In the genomic region with DNA sequence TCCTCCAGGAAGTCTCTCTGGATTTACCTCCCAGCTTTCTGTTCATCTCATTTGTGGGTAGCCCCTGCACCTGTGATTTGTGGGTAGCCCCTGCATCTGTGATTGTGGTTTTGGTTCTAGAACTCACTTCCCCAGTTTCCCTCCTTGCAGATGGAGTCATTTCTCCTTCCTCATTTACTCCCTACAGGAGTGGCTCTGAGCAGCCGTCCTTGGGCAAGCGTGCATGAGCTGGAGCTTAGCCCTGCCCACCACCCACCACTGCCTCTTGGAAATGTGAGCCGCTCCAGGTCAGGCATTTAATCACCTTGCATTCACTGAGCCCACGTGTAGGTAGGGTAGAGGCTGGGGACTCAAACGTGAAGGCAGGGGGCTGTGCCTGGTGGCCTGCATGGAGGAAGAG, we compare ENCODE assay signal across 1 cellular context.
TF ChIP-seq lines count a peak whose summit lies in the region.

No MANE protein-coding gene starts in this region.

TF ChIP-seq in SK-N-SH treated with all-trans-retinoic acid at 6 μM for 48 hours, 23 proteins besides CTCF, POLR2A, EP300 and RAD21 (continued from another document):
- TF ChIP-seq, protein P1, sequence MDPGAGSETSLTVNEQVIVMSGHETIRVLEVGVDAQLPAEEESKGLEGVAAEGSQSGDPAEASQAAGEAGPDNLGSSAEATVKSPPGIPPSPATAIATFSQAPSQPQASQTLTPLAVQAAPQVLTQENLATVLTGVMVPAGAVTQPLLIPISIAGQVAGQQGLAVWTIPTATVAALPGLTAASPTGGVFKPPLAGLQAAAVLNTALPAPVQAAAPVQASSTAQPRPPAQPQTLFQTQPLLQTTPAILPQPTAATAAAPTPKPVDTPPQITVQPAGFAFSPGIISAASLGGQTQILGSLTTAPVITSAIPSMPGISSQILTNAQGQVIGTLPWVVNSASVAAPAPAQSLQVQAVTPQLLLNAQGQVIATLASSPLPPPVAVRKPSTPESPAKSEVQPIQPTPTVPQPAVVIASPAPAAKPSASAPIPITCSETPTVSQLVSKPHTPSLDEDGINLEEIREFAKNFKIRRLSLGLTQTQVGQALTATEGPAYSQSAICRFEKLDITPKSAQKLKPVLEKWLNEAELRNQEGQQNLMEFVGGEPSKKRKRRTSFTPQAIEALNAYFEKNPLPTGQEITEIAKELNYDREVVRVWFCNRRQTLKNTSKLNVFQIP (CRISPR knock-in tag; IDR thresholded peaks at IDR 0.05; ENCODE audit: borderline replicate concordance, low read depth) = no peak
TF ChIP-seq in SK-N-SH treated with all-trans-retinoic acid at 6 μM for 48 hours: peak in this region for 0.
